In genomic region chr3:177538064-177538742, GRCh38 we compare ENCODE assay signal across 1 cellular context.
TF ChIP-seq lines count a peak whose summit lies in the region.

No MANE protein-coding gene starts in this region.

TF ChIP-seq in GM12878, 131 proteins besides CTCF, POLR2A, EP300 and RAD21 (continued from another document):
- TF ChIP-seq CBX3 (IDR thresholded peaks at IDR 0.05; ENCODE audit: borderline replicate concordance, low read depth), result no peak
